19 cellular contexts compared by ENCODE assay signal in the genomic region with DNA sequence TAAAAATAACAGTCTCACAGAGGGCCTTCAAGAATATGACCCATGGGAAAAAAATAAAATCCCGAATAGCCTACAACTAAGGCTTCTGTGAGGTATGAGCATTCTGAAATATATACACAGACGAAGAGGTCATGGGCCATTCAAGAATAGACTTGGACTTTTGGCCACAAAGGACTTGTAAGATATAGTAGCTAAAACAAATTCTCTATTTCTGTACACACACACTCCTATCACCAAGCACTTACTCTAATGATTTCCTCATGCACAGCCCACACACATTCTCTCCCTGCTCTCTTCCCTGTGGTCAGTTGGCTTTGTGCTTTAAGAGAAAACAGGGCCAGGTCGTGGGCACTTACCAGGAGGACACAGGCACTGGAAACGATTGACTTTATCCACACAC.
DNase-seq lines count a peak whose midpoint lies in the region; ATAC-seq, FAIRE-seq and TF ChIP-seq lines count a peak whose summit lies in the region.
"Had no signal": no experiment of that assay in that cellular context is flagged by ENCODE, and none has a peak within 500 bp of the region (broad histone marks: within the 10 kb centered on the region; RNA-seq: fewer than 3 reads in every experiment).

No MANE protein-coding gene starts in this region.

- no peak for TF ChIP-seq CTCF in chondrocyte (IDR thresholded peaks at IDR 0.05)
- TF ChIP-seq CTCF in thyroid gland (IDR thresholded peaks at IDR 0.05): no peak
- TF ChIP-seq CTCF in kidney (IDR thresholded peaks at IDR 0.05; ENCODE audit: borderline replicate concordance, extremely low read depth, insufficient read depth): no peak

- no peak overlapping the region for H3K4me3 Mint-ChIP-seq in chondrocyte (ENCODE audit: unreplicated experiment)
- H3K4me3 Mint-ChIP-seq: activated CD4-positive, alpha-beta T cell treated with anti-CD3 and anti-CD28 coated beads, Interleukin-2, amount 10 ng/mL, durations not matched to agents 24 days and 14 days; activated naive CD4-positive, alpha-beta T cell treated with anti-CD3 and anti-CD28 coated beads, Interleukin-2, amount 10 ng/mL, durations not matched to agents 7 days and 5 days; memory B cell; neural crest cell had no signal

- H3K27me3 Mint-ChIP-seq in chondrocyte (ENCODE audit: low read depth): no peaks in the 10 kb centered on the region
- H3K27me3 Mint-ChIP-seq: activated CD4-positive, alpha-beta T cell treated with anti-CD3 and anti-CD28 coated beads, Interleukin-2, amount 10 ng/mL, durations not matched to agents 24 days and 14 days; activated naive CD4-positive, alpha-beta T cell treated with anti-CD3 and anti-CD28 coated beads, Interleukin-2, amount 10 ng/mL, durations not matched to agents 7 days and 5 days; memory B cell had no signal

- intact Hi-C loops in left ventricle myocardium superior (cut with micrococcal nuclease) (no loop called here), thyroid gland (cut with DNase I) (no loop called here), kidney (cut with DNase I) (no loop called here)

- peak overlapping the region; percentile 89 for H3K27ac Mint-ChIP-seq in chondrocyte (ENCODE audit: unreplicated experiment)
- H3K27ac Mint-ChIP-seq: activated CD4-positive, alpha-beta T cell treated with anti-CD3 and anti-CD28 coated beads, Interleukin-2, amount 10 ng/mL, durations not matched to agents 24 days and 14 days; activated naive CD4-positive, alpha-beta T cell treated with anti-CD3 and anti-CD28 coated beads, Interleukin-2, amount 10 ng/mL, durations not matched to agents 7 days and 5 days; memory B cell had no signal

- no peaks in the 10 kb centered on the region for H3K9me2 ChIP-seq in Karpas-422 (replicated peaks; ENCODE audit: insufficient read depth, low read length)

- H3K4me1 Mint-ChIP-seq in chondrocyte (ENCODE audit: low read depth): peaks cover 73% of the 10 kb centered on the region

- TF ChIP-seq POLR2A in thyroid gland (IDR thresholded peaks at IDR 0.05): no peak

- ATAC-seq in left ventricle myocardium superior: peak; percentile 74
- no peak for ATAC-seq in GM21723 (IDR thresholded peaks at IDR 0.05; ENCODE audit: unreplicated experiment)
- ATAC-seq: gastrocnemius medialis had no signal

- H3K4me3 ChIP-seq in Karpas-422 (ENCODE audit: low read length) (no peak overlapping the region), thyroid gland (replicated peaks in 1 of 3) (no peak overlapping the region), kidney (ENCODE audit: low read length in 2 of 2) (no peak overlapping the region)
- H3K4me3 ChIP-seq: gastrocnemius medialis, SJCRH30 had no signal

- H3K4me2 ChIP-seq in Karpas-422 (ENCODE audit: low read depth, low read length, poor library complexity, severe bottlenecking): no peak overlapping the region

- no peaks in the 10 kb centered on the region for H3K9me3 Mint-ChIP-seq in chondrocyte (ENCODE audit: low read depth)
- H3K9me3 Mint-ChIP-seq: activated CD4-positive, alpha-beta T cell treated with anti-CD3 and anti-CD28 coated beads, Interleukin-2, amount 10 ng/mL, durations not matched to agents 24 days and 14 days; activated naive CD4-positive, alpha-beta T cell treated with anti-CD3 and anti-CD28 coated beads, Interleukin-2, amount 10 ng/mL, durations not matched to agents 7 days and 5 days; memory B cell; neural crest cell had no signal

- H3K36me3 ChIP-seq in Karpas-422 (ENCODE audit: insufficient read depth, low read length) (no peaks in the 10 kb centered on the region), thyroid gland (peaks cover 0 to 11% of the 10 kb centered on the region in 2 donors), kidney (ENCODE audit: control insufficient read depth in 1 of 2, insufficient read depth in 2 of 2, low read length in 2 of 2) (peaks cover 12 to 26% of the 10 kb centered on the region in 2 donors)

- no peaks in the 10 kb centered on the region for H3K9me3 ChIP-seq in Karpas-422 (ENCODE audit: low read length)
- H3K9me3 ChIP-seq in thyroid gland: no peaks in the 10 kb centered on the region
- no peaks in the 10 kb centered on the region for H3K9me3 ChIP-seq in kidney (ENCODE audit: control insufficient read depth in 1 of 2, low read length in 2 of 2)
- H3K9me3 ChIP-seq: gastrocnemius medialis, SJCRH30 had no signal

- DNase-seq in Karpas-422 (peak; percentile 4), chondrocyte (ENCODE audit: low spot score) (no peak), left ventricle myocardium superior (no peak), thyroid gland (peak; percentile 34 to 37), kidney (no peak), NCI-H524 treated with DMSO at 0.1 percent for 48 hours (lab: John Stamatoyannopoulos, UW) (no peak)
- DNase-seq: activated CD4-positive, alpha-beta T cell treated with anti-CD3 and anti-CD28 coated beads, Interleukin-2, amount 10 ng/mL, durations not matched to agents 24 days and 14 days; activated naive CD4-positive, alpha-beta T cell treated with anti-CD3 and anti-CD28 coated beads, Interleukin-2, amount 10 ng/mL, durations not matched to agents 7 days and 5 days; activated T-cell treated with anti-CD3 and anti-CD28 coated beads for 4 hours; central memory CD4-positive, alpha-beta T cell; DMS 273 treated with DMSO at 0.1 percent for 48 hours; gastrocnemius medialis; NCI-H1694 treated with DMSO at 0.1 percent for 48 hours; SJCRH30; T1000 had no signal

- H4K20me1 ChIP-seq in Karpas-422 (ENCODE audit: insufficient read depth, low read depth, low read length): no peaks in the 10 kb centered on the region

- H2AFZ ChIP-seq in Karpas-422 (ENCODE audit: low read length): no peak overlapping the region

- no peaks in the 10 kb centered on the region for H3K79me2 ChIP-seq in Karpas-422 (ENCODE audit: low read length)

- H3K36me3 Mint-ChIP-seq in chondrocyte (ENCODE audit: low read depth): peaks cover 37% of the 10 kb centered on the region

- no peak overlapping the region for H3K27ac ChIP-seq in Karpas-422 (ENCODE audit: low read length)
- H3K27ac ChIP-seq in thyroid gland: peak overlapping the region; percentile 37 to 88 (median 37)
- H3K27ac ChIP-seq in kidney (ENCODE audit: low read depth in 2 of 2, low read length in 2 of 2): no peak overlapping the region
- H3K27ac ChIP-seq: C4-2B, gastrocnemius medialis, SJCRH30 had no signal

- H3K4me1 ChIP-seq in Karpas-422 (ENCODE audit: low read length) (no peaks in the 10 kb centered on the region), thyroid gland (peaks cover 68 to 70% of the 10 kb centered on the region in 2 donors), kidney (ENCODE audit: control insufficient read depth in 1 of 2, insufficient read depth in 1 of 2, low read depth in 1 of 2, low read length in 2 of 2) (no peaks in the 10 kb centered on the region)
- H3K4me1 ChIP-seq: gastrocnemius medialis, SJCRH30 had no signal

- no peaks in the 10 kb centered on the region for H3K27me3 ChIP-seq in Karpas-422 (ENCODE audit: low read length)
- H3K27me3 ChIP-seq in thyroid gland: no peaks in the 10 kb centered on the region
- H3K27me3 ChIP-seq: gastrocnemius medialis, SJCRH30 had no signal

- H3K9ac ChIP-seq in Karpas-422 (ENCODE audit: low read length): no peak overlapping the region
- H3K9ac ChIP-seq in kidney (ENCODE audit: low read length in 2 of 2): no peak overlapping the region

- 44 to 45% methylated on average over 4 of the region's 4 CpGs for WGBS in thyroid gland, 2 donors

- no peak for FAIRE-seq in kidney (lab: Jason Lieb, UNC)

Comparison
In these comparisons a context has a peak if more than half of its experiments do, and no peak if none do; other contexts are left out.
1. DNase-seq: peak in Karpas-422 (single experiment) and thyroid gland (2 of 2); none in chondrocyte (single experiment), left ventricle myocardium superior (single experiment), kidney (single experiment) and NCI-H524 treated with DMSO at 0.1 percent for 48 hours (single experiment).
2. H3K27ac ChIP-seq: peak in thyroid gland (3 of 3); none in Karpas-422 (single experiment) and kidney (0 of 2).